ENCODE assay signal across 14 cellular contexts in the genomic region with DNA sequence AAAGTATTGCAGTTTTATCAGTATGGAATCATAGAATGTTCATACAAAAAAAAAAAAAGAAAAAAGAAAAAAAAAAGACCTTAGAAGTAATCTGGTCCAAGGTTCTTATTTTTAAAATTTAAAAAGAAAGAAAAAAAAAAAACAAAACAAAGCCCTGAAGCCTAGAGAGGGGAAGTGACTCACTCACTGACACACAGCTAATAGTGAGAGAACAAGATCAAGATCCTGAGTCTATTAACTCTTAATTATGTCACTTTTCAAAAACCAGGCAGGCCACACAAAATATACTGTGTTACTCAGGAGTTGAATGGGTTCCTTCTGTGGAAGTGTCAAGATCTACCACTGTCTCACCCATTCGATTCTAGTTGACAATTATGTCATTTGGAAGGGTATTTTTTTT.
"Had no signal": no experiment of that assay in that cellular context is flagged by ENCODE, and none has a peak within 500 bp of the region (broad histone marks: within the 10 kb centered on the region; RNA-seq: fewer than 3 reads in every experiment).

No MANE protein-coding gene starts in this region.

- DNase-seq: activated CD4-positive, alpha-beta T cell treated with anti-CD3 and anti-CD28 coated beads for 4 hours; activated CD8-positive, alpha-beta T cell treated with anti-CD3 and anti-CD28 coated beads for 36 hours; activated naive CD4-positive, alpha-beta T cell treated with Interleukin-2 at 50 U/mL for 16 hours; activated naive CD8-positive, alpha-beta T cell treated with anti-CD3 and anti-CD28 coated beads, Interleukin-2, amount 50 U/mL, for 24 hours; caudate nucleus; esophagus squamous epithelium; kidney glomerular epithelial cell; stimulated activated CD4-positive, alpha-beta T cell treated with anti-CD3 and anti-CD28 coated beads, Interleukin-4, amount 100 ng/mL, for 4 hours; T-cell; T1000; thyroid gland; uterus had no signal

- H3K9me3 Mint-ChIP-seq: activated CD8-positive, alpha-beta T cell treated with anti-CD3 and anti-CD28 coated beads for 36 hours; activated naive CD8-positive, alpha-beta T cell treated with anti-CD3 and anti-CD28 coated beads, Interleukin-2, amount 50 U/mL, for 24 hours; neural crest cell had no signal

- H3K36me3 ChIP-seq: esophagus squamous epithelium, thyroid gland, uterus had no signal

- H3K4me1 Mint-ChIP-seq: activated naive CD8-positive, alpha-beta T cell treated with anti-CD3 and anti-CD28 coated beads, Interleukin-2, amount 50 U/mL, for 24 hours; T-cell had no signal

- H3K36me3 Mint-ChIP-seq: T-cell had no signal

- H3K27me3 Mint-ChIP-seq: activated CD8-positive, alpha-beta T cell treated with anti-CD3 and anti-CD28 coated beads for 36 hours had no signal

- H3K4me1 ChIP-seq: esophagus squamous epithelium, thyroid gland, uterus had no signal

- ATAC-seq: activated CD8-positive, alpha-beta T cell treated with anti-CD3 and anti-CD28 coated beads for 36 hours; activated naive CD8-positive, alpha-beta T cell treated with anti-CD3 and anti-CD28 coated beads, Interleukin-2, amount 50 U/mL, for 24 hours; T-cell had no signal

- H3K4me3 ChIP-seq: esophagus squamous epithelium, skin epidermis, thyroid gland, uterus had no signal

- H3K27me3 ChIP-seq: esophagus squamous epithelium, thyroid gland, uterus had no signal

- H3K27ac ChIP-seq: esophagus squamous epithelium, skin epidermis, thyroid gland, uterus had no signal

- H3K9me3 ChIP-seq: esophagus squamous epithelium, thyroid gland, uterus had no signal

- H3K4me3 Mint-ChIP-seq: activated CD8-positive, alpha-beta T cell treated with anti-CD3 and anti-CD28 coated beads for 36 hours; activated naive CD8-positive, alpha-beta T cell treated with anti-CD3 and anti-CD28 coated beads, Interleukin-2, amount 50 U/mL, for 24 hours; neural crest cell; T-cell had no signal

- H3K27ac Mint-ChIP-seq: activated CD8-positive, alpha-beta T cell treated with anti-CD3 and anti-CD28 coated beads for 36 hours; activated naive CD8-positive, alpha-beta T cell treated with anti-CD3 and anti-CD28 coated beads, Interleukin-2, amount 50 U/mL, for 24 hours; T-cell had no signal
